ENCODE assay signal across 8 cellular contexts in the genomic region with DNA sequence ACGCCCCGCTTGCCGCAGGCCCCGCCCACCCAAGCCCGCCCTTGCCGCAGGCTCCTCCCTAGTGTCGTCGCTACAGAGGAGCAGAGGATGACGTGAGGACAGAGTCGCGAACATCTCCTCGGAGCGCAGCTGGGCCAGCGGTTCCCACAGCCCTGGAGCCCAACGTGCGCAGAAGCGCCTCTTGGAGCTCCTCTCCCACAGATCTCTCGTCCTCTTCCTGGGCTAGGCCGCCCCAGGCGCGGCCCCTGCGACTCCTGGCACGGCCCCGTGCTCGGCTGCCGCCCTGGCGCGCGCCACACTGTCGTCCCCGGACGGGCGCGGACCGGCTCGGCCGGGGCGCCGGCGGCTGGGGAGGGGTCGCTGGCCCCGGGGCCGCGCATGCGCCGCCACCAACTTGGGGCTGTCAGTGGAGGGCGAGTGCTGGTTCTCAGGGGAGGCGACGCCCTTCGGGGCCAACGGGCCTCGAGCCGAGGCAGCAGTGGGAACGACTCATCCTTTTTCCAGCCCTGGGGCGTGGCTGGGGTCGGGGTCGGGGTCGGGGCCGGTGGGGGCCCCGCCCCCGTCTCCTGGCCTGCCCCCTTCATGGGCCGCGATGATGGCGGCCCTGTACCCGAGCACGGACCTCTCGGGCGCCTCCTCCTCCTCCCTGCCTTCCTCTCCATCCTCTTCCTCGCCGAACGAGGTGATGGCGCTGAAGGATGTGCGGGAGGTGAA. TPM values are rescaled to one million over a fixed set of nuclear protein-coding genes. Genes with fewer than 3 reads are reported as not detected.
DNase-seq lines count a peak whose midpoint lies in the region; ATAC-seq and TF ChIP-seq lines count a peak whose summit lies in the region.

A gene (plus strand): TSS at position 67 of the 714 bp plus-strand sequence. CDS start 526 bp downstream, at position 593.

- TF ChIP-seq CTCF in GM12875 (IDR thresholded peaks at IDR 0.05; ENCODE audit: borderline replicate concordance, insufficient read depth, low read depth, low read length) = no peak
- TF ChIP-seq CTCF in ascending aorta (IDR thresholded peaks at IDR 0.05) = no peak

- H3K27me3 ChIP-seq in ascending aorta = no peaks in the 10 kb centered on the region

- ATAC-seq in HG02610 (IDR thresholded peaks at IDR 0.05; ENCODE audit: unreplicated experiment) = peak; percentile 95

- H3K36me3 ChIP-seq in ascending aorta = no peaks in the 10 kb centered on the region

- intact Hi-C loops in ascending aorta (cut with DNase I) = loop anchor here (1.0 to 10.0 kb wide), 5 partner anchors 128 to 1782 kb away; a partner anchor contains a TSS

- no peaks in the 10 kb centered on the region for H3K4me1 ChIP-seq in ascending aorta

- H3K4me3 ChIP-seq in GM12875 (ENCODE audit: low read depth, low read length) (peak within 1 kb of the TSS; percentile 64), ascending aorta (peak within 1 kb of the TSS; percentile 77 to 91)

- DNase-seq in NCI-H1105 (lab: John Stamatoyannopoulos, UW) = peak; percentile 97
- peak; percentile 30 to 91 (median 56) for DNase-seq in T-helper 2 cell
- DNase-seq in ascending aorta (ENCODE audit: low spot score in 2 of 2) = peak; percentile 22 to 80
- DNase-seq in hippocampal formation (lab: John Stamatoyannopoulos, UW) = peak; percentile 78 to 84
- DNase-seq in renal cortical epithelial cell (ENCODE audit: low read depth) = peak; percentile 55
- DNase-seq in SKM-1 (lab: John Stamatoyannopoulos, UW; ENCODE audit: unreplicated experiment) = no peak

- no peaks in the 10 kb centered on the region for H3K9me3 ChIP-seq in ascending aorta

- peak within 1 kb of the TSS; percentile 78 to 87 for H3K27ac ChIP-seq in ascending aorta

RNA-seq across cellular contexts. Expression of the gene that starts here (rescaled TPM):
- total RNA-seq in ascending aorta = 12.3 TPM
- 34.4 and 46.7 TPM in 2 replicates for total RNA-seq in renal cortical epithelial cell
